1 cellular context compared by ENCODE assay signal in the genomic region with DNA sequence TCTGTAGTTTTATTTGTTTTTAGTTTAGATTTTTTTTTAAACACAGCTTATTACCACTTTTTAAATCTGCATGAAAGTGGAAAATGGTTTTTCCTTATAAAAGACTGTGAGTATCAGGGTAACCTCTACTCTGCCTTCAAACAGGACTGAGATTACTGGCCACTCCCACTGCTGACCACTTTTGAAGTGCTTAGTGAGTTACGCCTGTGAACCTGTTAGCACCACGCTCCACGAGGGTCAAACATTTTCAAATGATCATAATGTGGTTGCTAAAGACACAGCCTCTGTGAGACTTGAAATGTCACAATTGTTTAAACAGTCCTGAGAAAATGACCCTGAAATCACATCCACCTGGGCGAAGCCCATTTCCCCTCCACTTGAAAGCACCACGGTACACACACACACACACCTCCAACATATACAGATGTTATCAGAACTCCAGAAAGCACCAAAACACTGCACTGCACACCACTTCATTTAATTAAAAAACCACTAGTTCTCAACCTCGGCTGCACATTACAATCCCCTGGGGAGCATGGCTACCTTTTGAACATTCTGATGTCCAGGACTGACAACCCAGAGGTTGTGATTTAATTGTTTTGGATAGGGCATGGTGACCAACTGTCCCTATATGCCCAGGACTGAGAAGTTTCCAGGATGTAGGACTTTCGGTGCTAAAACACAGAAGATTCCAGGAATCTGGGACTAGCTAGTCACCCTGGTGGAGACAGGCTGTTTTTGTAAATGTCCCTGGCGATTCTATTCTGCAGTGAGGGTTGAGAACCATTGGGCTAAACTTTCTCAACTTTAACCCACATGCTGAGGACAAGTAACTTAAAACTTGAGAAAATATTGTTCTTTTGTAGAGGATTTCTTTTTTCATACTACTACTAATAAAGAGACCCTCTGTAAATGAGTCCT.
TF ChIP-seq lines count a peak whose summit lies in the region.

No MANE protein-coding gene starts in this region.

TF ChIP-seq in GM12878, 131 proteins besides CTCF, POLR2A, EP300 and RAD21 (continues in another document):
- TF ChIP-seq, protein P1, sequence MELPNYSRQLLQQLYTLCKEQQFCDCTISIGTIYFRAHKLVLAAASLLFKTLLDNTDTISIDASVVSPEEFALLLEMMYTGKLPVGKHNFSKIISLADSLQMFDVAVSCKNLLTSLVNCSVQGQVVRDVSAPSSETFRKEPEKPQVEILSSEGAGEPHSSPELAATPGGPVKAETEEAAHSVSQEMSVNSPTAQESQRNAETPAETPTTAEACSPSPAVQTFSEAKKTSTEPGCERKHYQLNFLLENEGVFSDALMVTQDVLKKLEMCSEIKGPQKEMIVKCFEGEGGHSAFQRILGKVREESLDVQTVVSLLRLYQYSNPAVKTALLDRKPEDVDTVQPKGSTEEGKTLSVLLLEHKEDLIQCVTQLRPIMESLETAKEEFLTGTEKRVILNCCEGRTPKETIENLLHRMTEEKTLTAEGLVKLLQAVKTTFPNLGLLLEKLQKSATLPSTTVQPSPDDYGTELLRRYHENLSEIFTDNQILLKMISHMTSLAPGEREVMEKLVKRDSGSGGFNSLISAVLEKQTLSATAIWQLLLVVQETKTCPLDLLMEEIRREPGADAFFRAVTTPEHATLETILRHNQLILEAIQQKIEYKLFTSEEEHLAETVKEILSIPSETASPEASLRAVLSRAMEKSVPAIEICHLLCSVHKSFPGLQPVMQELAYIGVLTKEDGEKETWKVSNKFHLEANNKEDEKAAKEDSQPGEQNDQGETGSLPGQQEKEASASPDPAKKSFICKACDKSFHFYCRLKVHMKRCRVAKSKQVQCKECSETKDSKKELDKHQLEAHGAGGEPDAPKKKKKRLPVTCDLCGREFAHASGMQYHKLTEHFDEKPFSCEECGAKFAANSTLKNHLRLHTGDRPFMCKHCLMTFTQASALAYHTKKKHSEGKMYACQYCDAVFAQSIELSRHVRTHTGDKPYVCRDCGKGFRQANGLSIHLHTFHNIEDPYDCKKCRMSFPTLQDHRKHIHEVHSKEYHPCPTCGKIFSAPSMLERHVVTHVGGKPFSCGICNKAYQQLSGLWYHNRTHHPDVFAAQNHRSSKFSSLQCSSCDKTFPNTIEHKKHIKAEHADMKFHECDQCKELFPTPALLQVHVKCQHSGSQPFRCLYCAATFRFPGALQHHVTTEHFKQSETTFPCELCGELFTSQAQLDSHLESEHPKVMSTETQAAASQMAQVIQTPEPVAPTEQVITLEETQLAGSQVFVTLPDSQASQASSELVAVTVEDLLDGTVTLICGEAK (IDR thresholded peaks at IDR 0.05; ENCODE audit: borderline replicate concordance): no peak
- peak; percentile 93 for TF ChIP-seq GATAD2B (conservative IDR thresholded peaks at IDR 0.05; ENCODE audit: low read depth)
- peak; percentile 51; the same call in 1 of the 2 replicates for TF ChIP-seq IKZF1 (conservative IDR thresholded peaks at IDR 0.05)
- TF ChIP-seq MTA2 (IDR thresholded peaks at IDR 0.05; ENCODE audit: low read depth): peak; percentile 89
- no peak for TF ChIP-seq SPI1 (IDR thresholded peaks at IDR 0.05; ENCODE audit: borderline replicate concordance, insufficient read depth, low read depth, low read length)
- no peak for TF ChIP-seq TARDBP (IDR thresholded peaks at IDR 0.05; ENCODE audit: borderline replicate concordance)
- TF ChIP-seq STAT1 (conservative IDR thresholded peaks at IDR 0.05): no peak
- peak; percentile 85 for TF ChIP-seq NR2F1 (conservative IDR thresholded peaks at IDR 0.05)
- TF ChIP-seq, protein P2, sequence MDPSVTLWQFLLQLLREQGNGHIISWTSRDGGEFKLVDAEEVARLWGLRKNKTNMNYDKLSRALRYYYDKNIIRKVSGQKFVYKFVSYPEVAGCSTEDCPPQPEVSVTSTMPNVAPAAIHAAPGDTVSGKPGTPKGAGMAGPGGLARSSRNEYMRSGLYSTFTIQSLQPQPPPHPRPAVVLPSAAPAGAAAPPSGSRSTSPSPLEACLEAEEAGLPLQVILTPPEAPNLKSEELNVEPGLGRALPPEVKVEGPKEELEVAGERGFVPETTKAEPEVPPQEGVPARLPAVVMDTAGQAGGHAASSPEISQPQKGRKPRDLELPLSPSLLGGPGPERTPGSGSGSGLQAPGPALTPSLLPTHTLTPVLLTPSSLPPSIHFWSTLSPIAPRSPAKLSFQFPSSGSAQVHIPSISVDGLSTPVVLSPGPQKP (IDR thresholded peaks at IDR 0.05; ENCODE audit: low read depth, low read length): no peak
- peak; percentile 78 to 86 for TF ChIP-seq BHLHE40 (IDR thresholded peaks at IDR 0.05; ENCODE audit: borderline replicate concordance in 1 of 2, low read depth in 2 of 2, low read length in 1 of 2)
- TF ChIP-seq BCL11A (IDR thresholded peaks at IDR 0.05; ENCODE audit: low read depth, low read length): peak; percentile 52; the same call in 1 of the 2 replicates
- TF ChIP-seq, protein P3, sequence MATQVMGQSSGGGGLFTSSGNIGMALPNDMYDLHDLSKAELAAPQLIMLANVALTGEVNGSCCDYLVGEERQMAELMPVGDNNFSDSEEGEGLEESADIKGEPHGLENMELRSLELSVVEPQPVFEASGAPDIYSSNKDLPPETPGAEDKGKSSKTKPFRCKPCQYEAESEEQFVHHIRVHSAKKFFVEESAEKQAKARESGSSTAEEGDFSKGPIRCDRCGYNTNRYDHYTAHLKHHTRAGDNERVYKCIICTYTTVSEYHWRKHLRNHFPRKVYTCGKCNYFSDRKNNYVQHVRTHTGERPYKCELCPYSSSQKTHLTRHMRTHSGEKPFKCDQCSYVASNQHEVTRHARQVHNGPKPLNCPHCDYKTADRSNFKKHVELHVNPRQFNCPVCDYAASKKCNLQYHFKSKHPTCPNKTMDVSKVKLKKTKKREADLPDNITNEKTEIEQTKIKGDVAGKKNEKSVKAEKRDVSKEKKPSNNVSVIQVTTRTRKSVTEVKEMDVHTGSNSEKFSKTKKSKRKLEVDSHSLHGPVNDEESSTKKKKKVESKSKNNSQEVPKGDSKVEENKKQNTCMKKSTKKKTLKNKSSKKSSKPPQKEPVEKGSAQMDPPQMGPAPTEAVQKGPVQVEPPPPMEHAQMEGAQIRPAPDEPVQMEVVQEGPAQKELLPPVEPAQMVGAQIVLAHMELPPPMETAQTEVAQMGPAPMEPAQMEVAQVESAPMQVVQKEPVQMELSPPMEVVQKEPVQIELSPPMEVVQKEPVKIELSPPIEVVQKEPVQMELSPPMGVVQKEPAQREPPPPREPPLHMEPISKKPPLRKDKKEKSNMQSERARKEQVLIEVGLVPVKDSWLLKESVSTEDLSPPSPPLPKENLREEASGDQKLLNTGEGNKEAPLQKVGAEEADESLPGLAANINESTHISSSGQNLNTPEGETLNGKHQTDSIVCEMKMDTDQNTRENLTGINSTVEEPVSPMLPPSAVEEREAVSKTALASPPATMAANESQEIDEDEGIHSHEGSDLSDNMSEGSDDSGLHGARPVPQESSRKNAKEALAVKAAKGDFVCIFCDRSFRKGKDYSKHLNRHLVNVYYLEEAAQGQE (IDR thresholded peaks at IDR 0.05; ENCODE audit: low read depth, low read length): no peak
- TF ChIP-seq, protein P4, sequence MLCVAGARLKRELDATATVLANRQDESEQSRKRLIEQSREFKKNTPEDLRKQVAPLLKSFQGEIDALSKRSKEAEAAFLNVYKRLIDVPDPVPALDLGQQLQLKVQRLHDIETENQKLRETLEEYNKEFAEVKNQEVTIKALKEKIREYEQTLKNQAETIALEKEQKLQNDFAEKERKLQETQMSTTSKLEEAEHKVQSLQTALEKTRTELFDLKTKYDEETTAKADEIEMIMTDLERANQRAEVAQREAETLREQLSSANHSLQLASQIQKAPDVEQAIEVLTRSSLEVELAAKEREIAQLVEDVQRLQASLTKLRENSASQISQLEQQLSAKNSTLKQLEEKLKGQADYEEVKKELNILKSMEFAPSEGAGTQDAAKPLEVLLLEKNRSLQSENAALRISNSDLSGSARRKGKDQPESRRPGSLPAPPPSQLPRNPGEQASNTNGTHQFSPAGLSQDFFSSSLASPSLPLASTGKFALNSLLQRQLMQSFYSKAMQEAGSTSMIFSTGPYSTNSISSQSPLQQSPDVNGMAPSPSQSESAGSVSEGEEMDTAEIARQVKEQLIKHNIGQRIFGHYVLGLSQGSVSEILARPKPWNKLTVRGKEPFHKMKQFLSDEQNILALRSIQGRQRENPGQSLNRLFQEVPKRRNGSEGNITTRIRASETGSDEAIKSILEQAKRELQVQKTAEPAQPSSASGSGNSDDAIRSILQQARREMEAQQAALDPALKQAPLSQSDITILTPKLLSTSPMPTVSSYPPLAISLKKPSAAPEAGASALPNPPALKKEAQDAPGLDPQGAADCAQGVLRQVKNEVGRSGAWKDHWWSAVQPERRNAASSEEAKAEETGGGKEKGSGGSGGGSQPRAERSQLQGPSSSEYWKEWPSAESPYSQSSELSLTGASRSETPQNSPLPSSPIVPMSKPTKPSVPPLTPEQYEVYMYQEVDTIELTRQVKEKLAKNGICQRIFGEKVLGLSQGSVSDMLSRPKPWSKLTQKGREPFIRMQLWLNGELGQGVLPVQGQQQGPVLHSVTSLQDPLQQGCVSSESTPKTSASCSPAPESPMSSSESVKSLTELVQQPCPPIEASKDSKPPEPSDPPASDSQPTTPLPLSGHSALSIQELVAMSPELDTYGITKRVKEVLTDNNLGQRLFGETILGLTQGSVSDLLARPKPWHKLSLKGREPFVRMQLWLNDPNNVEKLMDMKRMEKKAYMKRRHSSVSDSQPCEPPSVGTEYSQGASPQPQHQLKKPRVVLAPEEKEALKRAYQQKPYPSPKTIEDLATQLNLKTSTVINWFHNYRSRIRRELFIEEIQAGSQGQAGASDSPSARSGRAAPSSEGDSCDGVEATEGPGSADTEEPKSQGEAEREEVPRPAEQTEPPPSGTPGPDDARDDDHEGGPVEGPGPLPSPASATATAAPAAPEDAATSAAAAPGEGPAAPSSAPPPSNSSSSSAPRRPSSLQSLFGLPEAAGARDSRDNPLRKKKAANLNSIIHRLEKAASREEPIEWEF (IDR thresholded peaks at IDR 0.05; ENCODE audit: insufficient replicate concordance, low read depth, low read length): peak; percentile 78
- TF ChIP-seq, protein P5, sequence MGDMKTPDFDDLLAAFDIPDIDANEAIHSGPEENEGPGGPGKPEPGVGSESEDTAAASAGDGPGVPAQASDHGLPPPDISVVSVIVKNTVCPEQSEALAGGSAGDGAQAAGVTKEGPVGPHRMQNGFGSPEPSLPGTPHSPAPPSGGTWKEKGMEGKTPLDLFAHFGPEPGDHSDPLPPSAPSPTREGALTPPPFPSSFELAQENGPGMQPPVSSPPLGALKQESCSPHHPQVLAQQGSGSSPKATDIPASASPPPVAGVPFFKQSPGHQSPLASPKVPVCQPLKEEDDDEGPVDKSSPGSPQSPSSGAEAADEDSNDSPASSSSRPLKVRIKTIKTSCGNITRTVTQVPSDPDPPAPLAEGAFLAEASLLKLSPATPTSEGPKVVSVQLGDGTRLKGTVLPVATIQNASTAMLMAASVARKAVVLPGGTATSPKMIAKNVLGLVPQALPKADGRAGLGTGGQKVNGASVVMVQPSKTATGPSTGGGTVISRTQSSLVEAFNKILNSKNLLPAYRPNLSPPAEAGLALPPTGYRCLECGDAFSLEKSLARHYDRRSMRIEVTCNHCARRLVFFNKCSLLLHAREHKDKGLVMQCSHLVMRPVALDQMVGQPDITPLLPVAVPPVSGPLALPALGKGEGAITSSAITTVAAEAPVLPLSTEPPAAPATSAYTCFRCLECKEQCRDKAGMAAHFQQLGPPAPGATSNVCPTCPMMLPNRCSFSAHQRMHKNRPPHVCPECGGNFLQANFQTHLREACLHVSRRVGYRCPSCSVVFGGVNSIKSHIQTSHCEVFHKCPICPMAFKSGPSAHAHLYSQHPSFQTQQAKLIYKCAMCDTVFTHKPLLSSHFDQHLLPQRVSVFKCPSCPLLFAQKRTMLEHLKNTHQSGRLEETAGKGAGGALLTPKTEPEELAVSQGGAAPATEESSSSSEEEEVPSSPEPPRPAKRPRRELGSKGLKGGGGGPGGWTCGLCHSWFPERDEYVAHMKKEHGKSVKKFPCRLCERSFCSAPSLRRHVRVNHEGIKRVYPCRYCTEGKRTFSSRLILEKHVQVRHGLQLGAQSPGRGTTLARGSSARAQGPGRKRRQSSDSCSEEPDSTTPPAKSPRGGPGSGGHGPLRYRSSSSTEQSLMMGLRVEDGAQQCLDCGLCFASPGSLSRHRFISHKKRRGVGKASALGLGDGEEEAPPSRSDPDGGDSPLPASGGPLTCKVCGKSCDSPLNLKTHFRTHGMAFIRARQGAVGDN (IDR thresholded peaks at IDR 0.05): peak; percentile 73; the same call in 1 of the 2 replicates
- no peak for TF ChIP-seq ZNF622 (IDR thresholded peaks at IDR 0.05)
- TF ChIP-seq ZNF217 (IDR thresholded peaks at IDR 0.05): peak; percentile 64; the same call in 1 of the 2 replicates
- TF ChIP-seq, protein P6, sequence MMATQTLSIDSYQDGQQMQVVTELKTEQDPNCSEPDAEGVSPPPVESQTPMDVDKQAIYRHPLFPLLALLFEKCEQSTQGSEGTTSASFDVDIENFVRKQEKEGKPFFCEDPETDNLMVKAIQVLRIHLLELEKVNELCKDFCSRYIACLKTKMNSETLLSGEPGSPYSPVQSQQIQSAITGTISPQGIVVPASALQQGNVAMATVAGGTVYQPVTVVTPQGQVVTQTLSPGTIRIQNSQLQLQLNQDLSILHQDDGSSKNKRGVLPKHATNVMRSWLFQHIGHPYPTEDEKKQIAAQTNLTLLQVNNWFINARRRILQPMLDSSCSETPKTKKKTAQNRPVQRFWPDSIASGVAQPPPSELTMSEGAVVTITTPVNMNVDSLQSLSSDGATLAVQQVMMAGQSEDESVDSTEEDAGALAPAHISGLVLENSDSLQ (IDR thresholded peaks at IDR 0.05): 0 out of 2 replicates have a peak, but pooled peaks have one; percentile 40
- TF ChIP-seq ZNF24 (IDR thresholded peaks at IDR 0.05): 0 out of 2 replicates have a peak, but pooled peaks have one; percentile 29
- TF ChIP-seq BRCA1 (IDR thresholded peaks at IDR 0.05; ENCODE audit: low read depth, low read length): no peak
- TF ChIP-seq NBN (IDR thresholded peaks at IDR 0.05): peak; percentile 81; the same call in 1 of the 2 replicates
- no peak for TF ChIP-seq SIX5 (IDR thresholded peaks at IDR 0.05; ENCODE audit: low read depth, low read length, severe bottlenecking)
- 0 out of 2 replicates have a peak, but pooled peaks have one; percentile 11 for TF ChIP-seq PAX5 (IDR thresholded peaks at IDR 0.05; ENCODE audit: borderline replicate concordance, low read depth, low read length)
- TF ChIP-seq IKZF2 (IDR thresholded peaks at IDR 0.05): peak; percentile 70 to 77; a peak in 2 of 4 replicates
- TF ChIP-seq POU2F2 (IDR thresholded peaks at IDR 0.05; ENCODE audit: borderline replicate concordance, low read depth, low read length): peak; percentile 56; the same call in 1 of the 3 replicates
- no peak for TF ChIP-seq CHD2 (IDR thresholded peaks at IDR 0.05; ENCODE audit: borderline replicate concordance, low read depth, low read length)
- peak; percentile 79 for TF ChIP-seq SMAD1 (IDR thresholded peaks at IDR 0.05; ENCODE audit: low read depth, partially characterized antibody)
- peak; percentile 46; the same call in 1 of the 2 replicates for TF ChIP-seq MXI1 (IDR thresholded peaks at IDR 0.05; ENCODE audit: low read depth, low read length)
- TF ChIP-seq DPF2 (IDR thresholded peaks at IDR 0.05): peak; percentile 33; the same call in 1 of the 2 replicates
- TF ChIP-seq CBX5 (IDR thresholded peaks at IDR 0.05; ENCODE audit: low read depth): no peak
- TF ChIP-seq, protein P7, sequence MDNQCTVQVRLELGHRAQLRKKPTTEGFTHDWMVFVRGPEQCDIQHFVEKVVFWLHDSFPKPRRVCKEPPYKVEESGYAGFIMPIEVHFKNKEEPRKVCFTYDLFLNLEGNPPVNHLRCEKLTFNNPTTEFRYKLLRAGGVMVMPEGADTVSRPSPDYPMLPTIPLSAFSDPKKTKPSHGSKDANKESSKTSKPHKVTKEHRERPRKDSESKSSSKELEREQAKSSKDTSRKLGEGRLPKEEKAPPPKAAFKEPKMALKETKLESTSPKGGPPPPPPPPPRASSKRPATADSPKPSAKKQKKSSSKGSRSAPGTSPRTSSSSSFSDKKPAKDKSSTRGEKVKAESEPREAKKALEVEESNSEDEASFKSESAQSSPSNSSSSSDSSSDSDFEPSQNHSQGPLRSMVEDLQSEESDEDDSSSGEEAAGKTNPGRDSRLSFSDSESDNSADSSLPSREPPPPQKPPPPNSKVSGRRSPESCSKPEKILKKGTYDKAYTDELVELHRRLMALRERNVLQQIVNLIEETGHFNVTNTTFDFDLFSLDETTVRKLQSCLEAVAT (IDR thresholded peaks at IDR 0.05): peak; percentile 81
- TF ChIP-seq YBX1 (IDR thresholded peaks at IDR 0.05): peak; percentile 89
